Comparison of ENCODE assay signal across 11 cellular contexts in the genomic region with DNA sequence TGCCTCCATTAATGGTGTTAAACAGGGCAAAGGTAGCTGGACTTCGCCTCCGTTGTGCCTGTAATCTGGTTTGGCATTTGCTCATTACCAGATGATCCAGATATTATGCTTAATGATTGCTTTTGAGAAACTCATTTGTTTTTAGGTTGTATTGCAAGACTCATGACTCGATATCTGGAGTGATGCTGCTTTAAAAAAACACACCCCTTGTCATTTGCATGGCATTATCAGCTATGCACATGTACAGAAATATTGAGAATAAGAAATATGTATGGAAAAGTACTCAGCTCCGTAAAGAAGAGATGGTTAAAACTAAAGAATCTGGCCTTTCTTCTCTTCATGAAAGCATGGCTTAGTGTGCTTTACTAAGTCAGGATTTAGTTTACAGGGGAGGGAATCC.
DNase-seq lines count a peak whose midpoint lies in the region; ATAC-seq and TF ChIP-seq lines count a peak whose summit lies in the region.
"Had no signal": no experiment of that assay in that cellular context is flagged by ENCODE, and none has a peak within 500 bp of the region (broad histone marks: within the 10 kb centered on the region; RNA-seq: fewer than 3 reads in every experiment).

No MANE protein-coding gene starts in this region.

- H3K36me3 ChIP-seq in ACC112 (ENCODE audit: insufficient read depth, low read length) (no peaks in the 10 kb centered on the region), RWPE2 (ENCODE audit: low read depth) (no peaks in the 10 kb centered on the region), neuronal stem cell (replicated peaks in 1 of 2; ENCODE audit: control insufficient read depth in 2 of 2, insufficient read depth in 2 of 2, low read length in 2 of 2) (peaks cover 0 to 24% of the 10 kb centered on the region in 2 donors)

- H3K9me3 ChIP-seq in RWPE2 (ENCODE audit: severe bottlenecking) (no peaks in the 10 kb centered on the region), neuronal stem cell (replicated peaks in 1 of 2; ENCODE audit: control insufficient read depth in 2 of 2, insufficient read depth in 1 of 2, low read depth in 1 of 2, low read length in 2 of 2) (peaks cover 0 to 2% of the 10 kb centered on the region in 2 donors)

- H3K4ac ChIP-seq in neuronal stem cell (ENCODE audit: low read length), result no peak overlapping the region

- peaks cover 61% of the 10 kb centered on the region for H3K79me2 ChIP-seq in ACC112 (ENCODE audit: control insufficient read depth, insufficient read depth, low read length, unreplicated experiment)

- no peak overlapping the region for H3K14ac ChIP-seq in neuronal stem cell (ENCODE audit: low read length)

- TF ChIP-seq CTCF in RWPE2 (IDR thresholded peaks at IDR 0.05; ENCODE audit: poor library complexity, severe bottlenecking), result no peak
- TF ChIP-seq CTCF in epithelial cell of proximal tubule (conservative IDR thresholded peaks at IDR 0.05; ENCODE audit: low read depth, low read length), result no peak

- H4K8ac ChIP-seq in neuronal stem cell (ENCODE audit: low read depth, low read length), result no peak overlapping the region

- peak overlapping the region; percentile 68 for H3K4me3 ChIP-seq in ACC112 (ENCODE audit: low read depth, low read length)
- H3K4me3 ChIP-seq in RWPE2 (ENCODE audit: severe bottlenecking), result no peak overlapping the region
- H3K4me3 ChIP-seq in epithelial cell of proximal tubule (ENCODE audit: low read depth, low read length), result peak overlapping the region; percentile 30
- H3K4me3 ChIP-seq in neuronal stem cell (ENCODE audit: low read length in 2 of 2), result no peak overlapping the region

- no peak overlapping the region for H3K23ac ChIP-seq in neuronal stem cell (ENCODE audit: low read depth, low read length, poor library complexity)

- H2BK120ac ChIP-seq in neuronal stem cell (ENCODE audit: low read depth, low read length), result no peak overlapping the region

- peak overlapping the region; percentile 44 for H2AFZ ChIP-seq in ACC112 (ENCODE audit: low read length, unreplicated experiment)
- H2AFZ ChIP-seq in neuronal stem cell (ENCODE audit: low read length), result no peak overlapping the region

- H3K27ac ChIP-seq in ACC112 (ENCODE audit: low read depth, low read length) (peak overlapping the region; percentile 88), RWPE2 (ENCODE audit: poor library complexity, severe bottlenecking) (peak overlapping the region; percentile 6), neuronal stem cell (replicated peaks; ENCODE audit: low read length) (peak overlapping the region; percentile 74)

- no CpG with 5 or more reads among the region's 4 CpGs for WGBS in neuronal stem cell (ENCODE audit: extremely low coverage in 2 of 2, insufficient read length in 2 of 2, insufficient replicate concordance in 1 of 2), 2 donors

- H3K9ac ChIP-seq in neuronal stem cell (ENCODE audit: low read depth, low read length, poor library complexity), result no peak overlapping the region

- ATAC-seq in RWPE2 (ENCODE audit: low read depth) (no peak), HG02623 (IDR thresholded peaks at IDR 0.05; ENCODE audit: unreplicated experiment) (no peak)

- no peak overlapping the region for H2BK12ac ChIP-seq in neuronal stem cell (ENCODE audit: low read length)

- H2BK15ac ChIP-seq in neuronal stem cell (ENCODE audit: low read length), result peak overlapping the region; percentile 38

- peaks cover 3% of the 10 kb centered on the region for H3K79me1 ChIP-seq in neuronal stem cell (ENCODE audit: low read depth, low read length)

- H3K18ac ChIP-seq in neuronal stem cell (ENCODE audit: low read length), result no peak overlapping the region

- no peak overlapping the region for H2BK5ac ChIP-seq in neuronal stem cell (ENCODE audit: low read length)

- H3K4me2 ChIP-seq in neuronal stem cell (ENCODE audit: insufficient read depth, low read length, poor library complexity, severe bottlenecking), result peak overlapping the region; percentile 26

- H2AK5ac ChIP-seq in neuronal stem cell (ENCODE audit: low read depth, low read length), result no peak overlapping the region

- no peaks in the 10 kb centered on the region for H3K27me3 ChIP-seq in ACC112 (ENCODE audit: insufficient read depth, low read length)
- H3K27me3 ChIP-seq in RWPE2 (ENCODE audit: insufficient read depth, poor library complexity, severe bottlenecking), result no peaks in the 10 kb centered on the region
- no peaks in the 10 kb centered on the region for H3K27me3 ChIP-seq in neuronal stem cell (ENCODE audit: control insufficient read depth in 3 of 3, insufficient read depth in 3 of 3, low read depth in 1 of 3, low read length in 3 of 3)

- H4K91ac ChIP-seq in neuronal stem cell (ENCODE audit: low read depth, low read length, poor library complexity), result no peak overlapping the region

- DNase-seq in RWPE2 (ENCODE audit: low spot score) (no peak), epithelial cell of proximal tubule (ENCODE audit: low read depth) (no peak), neuronal stem cell (ENCODE audit: low spot score) (no peak), GDM1 (lab: John Stamatoyannopoulos, UW) (no peak), NCI-H2196 treated with DMSO at 0.1 percent for 48 hours (lab: John Stamatoyannopoulos, UW; ENCODE audit: unreplicated experiment) (no peak)
- no peak for DNase-seq in stimulated activated CD4-positive, alpha-beta T cell treated with anti-CD3 and anti-CD28 coated beads, Interleukin-4, amount 100 ng/mL, for 1 hour
- DNase-seq: activated CD4-positive, alpha-beta memory T cell treated with anti-CD3 and anti-CD28 coated beads, Interleukin-2, amount 10 ng/mL, durations not matched to agents 7 days and 5 days; DMS79 treated with DMSO at 0.1 percent for 48 hours; NCI-H2107 had no signal

- peaks cover 27% of the 10 kb centered on the region for H3K4me1 ChIP-seq in ACC112 (ENCODE audit: control insufficient read depth, insufficient read depth, low read length, unreplicated experiment)
- H3K4me1 ChIP-seq in RWPE2 (ENCODE audit: insufficient read depth, poor library complexity, severe bottlenecking), result peaks cover 8% of the 10 kb centered on the region
- H3K4me1 ChIP-seq in neuronal stem cell (ENCODE audit: control insufficient read depth in 2 of 2, insufficient read depth in 1 of 2, low read depth in 1 of 2, low read length in 2 of 2), result peaks cover 28 to 40% of the 10 kb centered on the region in 2 donors

Comparison
In these comparisons a context has a peak if more than half of its experiments do, and no peak if none do; other contexts are left out.
1. H3K27ac ChIP-seq: peak in every context shown above with its lines; median percentile 88 in ACC112; 74 in neuronal stem cell; 6 in RWPE2.
2. H3K4me3 ChIP-seq: peak in ACC112 (single experiment) and epithelial cell of proximal tubule (single experiment); none in RWPE2 (single experiment) and neuronal stem cell (0 of 2).